Comparison of ENCODE assay signal across 36 cellular contexts in genomic region chr7:69937097-69937496, GRCh38.
"Had no signal": no experiment of that assay in that cellular context is flagged by ENCODE, and none has a peak within 500 bp of the region (broad histone marks: within the 10 kb centered on the region; RNA-seq: fewer than 3 reads in every experiment).

No MANE protein-coding gene starts in this region.

- H3K36me3 ChIP-seq: colonic mucosa, SJCRH30 had no signal

- ATAC-seq: activated CD4-positive, alpha-beta T cell treated with anti-CD3 and anti-CD28 coated beads for 36 hours; activated CD4-positive, CD25-positive, alpha-beta regulatory T cell treated with anti-CD3 and anti-CD28 coated beads, Interleukin-2, amount 50 U/mL, for 24 hours; activated naive CD8-positive, alpha-beta T cell treated with anti-CD3 and anti-CD28 coated beads, Interleukin-2, amount 50 U/mL, for 24 hours; activated T-cell treated with anti-CD3 and anti-CD28 coated beads, Interleukin-2, amount 50 U/mL, for 4 hours; Panc1; WTC11 had no signal

- H3K9me3 ChIP-seq: colonic mucosa, SJCRH30, SK-N-SH had no signal

- H3K4me3 Mint-ChIP-seq: activated CD4-positive, alpha-beta memory T cell treated with anti-CD3 and anti-CD28 coated beads for 36 hours; activated CD4-positive, alpha-beta T cell treated with anti-CD3 and anti-CD28 coated beads for 36 hours; activated CD4-positive, alpha-beta T cell treated with anti-CD3 and anti-CD28 coated beads, Interleukin-2, amount 10 ng/mL, durations not matched to agents 7 days and 5 days; activated naive CD4-positive, alpha-beta T cell treated with anti-CD3 and anti-CD28 coated beads for 36 hours; activated naive CD8-positive, alpha-beta T cell; activated naive CD8-positive, alpha-beta T cell treated with anti-CD3 and anti-CD28 coated beads, Interleukin-2, amount 50 U/mL, for 24 hours; activated T-cell treated with anti-CD3 and anti-CD28 coated beads, Interleukin-2, amount 50 U/mL, for 4 hours; activated T-helper 1 cell treated with anti-CD3 and anti-CD28 coated beads, Interleukin-12 subunit alpha, Interleukin-12 subunit beta, Interleukin-2, Interleukin-4 antibody, amounts not matched to agents 30 ng/mL and 10 ng/mL and 1 ng/mL, durations not matched to agents 14 hours and 24 hours and 36 hours; brain; T-helper 1 cell treated with Interleukin-12 subunit alpha and Interleukin-12 subunit beta and Interleukin-4 antibody, amounts not matched to agents 30 μg/mL and 1 μg/mL, for 36 hours; T-helper 2 cell treated with Interferon-gamma antibody and Interleukin-4, amounts not matched to agents 5 μg/mL and 100 μg/mL, for 36 hours; WTC11 had no signal

- H3K27me3 ChIP-seq: colonic mucosa, SJCRH30 had no signal

- FAIRE-seq: bronchial epithelial cell, TTC549 had no signal

- H3K27me3 Mint-ChIP-seq: activated CD4-positive, alpha-beta memory T cell treated with anti-CD3 and anti-CD28 coated beads for 36 hours; activated CD4-positive, alpha-beta T cell treated with anti-CD3 and anti-CD28 coated beads for 36 hours; activated CD4-positive, alpha-beta T cell treated with anti-CD3 and anti-CD28 coated beads, Interleukin-2, amount 10 ng/mL, durations not matched to agents 7 days and 5 days; activated naive CD8-positive, alpha-beta T cell treated with anti-CD3 and anti-CD28 coated beads, Interleukin-2, amount 50 U/mL, for 24 hours had no signal

- H3K4me3 ChIP-seq: colonic mucosa, SJCRH30 had no signal

- H3K27ac ChIP-seq: colonic mucosa, SJCRH30 had no signal

- H3K27ac Mint-ChIP-seq: activated CD4-positive, alpha-beta memory T cell treated with anti-CD3 and anti-CD28 coated beads for 36 hours; activated CD4-positive, alpha-beta T cell treated with anti-CD3 and anti-CD28 coated beads for 36 hours; activated CD4-positive, alpha-beta T cell treated with anti-CD3 and anti-CD28 coated beads, Interleukin-2, amount 10 ng/mL, durations not matched to agents 7 days and 5 days; activated naive CD4-positive, alpha-beta T cell treated with anti-CD3 and anti-CD28 coated beads for 36 hours; activated naive CD8-positive, alpha-beta T cell; activated naive CD8-positive, alpha-beta T cell treated with anti-CD3 and anti-CD28 coated beads, Interleukin-2, amount 50 U/mL, for 24 hours; activated T-helper 1 cell treated with anti-CD3 and anti-CD28 coated beads, Interleukin-12 subunit alpha, Interleukin-12 subunit beta, Interleukin-2, Interleukin-4 antibody, amounts not matched to agents 30 ng/mL and 10 ng/mL and 1 ng/mL, durations not matched to agents 14 hours and 24 hours and 36 hours; brain; T-helper 1 cell treated with Interleukin-12 subunit alpha and Interleukin-12 subunit beta and Interleukin-4 antibody, amounts not matched to agents 30 μg/mL and 1 μg/mL, for 36 hours; T-helper 2 cell treated with Interferon-gamma antibody and Interleukin-4, amounts not matched to agents 5 μg/mL and 100 μg/mL, for 36 hours; WTC11 had no signal

- H3K9me3 Mint-ChIP-seq: activated CD4-positive, alpha-beta memory T cell treated with anti-CD3 and anti-CD28 coated beads for 36 hours; activated CD4-positive, alpha-beta T cell treated with anti-CD3 and anti-CD28 coated beads, Interleukin-2, amount 10 ng/mL, durations not matched to agents 7 days and 5 days; activated naive CD4-positive, alpha-beta T cell treated with anti-CD3 and anti-CD28 coated beads for 36 hours; activated naive CD8-positive, alpha-beta T cell treated with anti-CD3 and anti-CD28 coated beads, Interleukin-2, amount 50 U/mL, for 24 hours; activated T-cell treated with anti-CD3 and anti-CD28 coated beads, Interleukin-2, amount 50 U/mL, for 4 hours; activated T-helper 1 cell treated with anti-CD3 and anti-CD28 coated beads, Interleukin-12 subunit alpha, Interleukin-12 subunit beta, Interleukin-2, Interleukin-4 antibody, amounts not matched to agents 30 ng/mL and 10 ng/mL and 1 ng/mL, durations not matched to agents 14 hours and 24 hours and 36 hours; brain; T-helper 1 cell treated with Interleukin-12 subunit alpha and Interleukin-12 subunit beta and Interleukin-4 antibody, amounts not matched to agents 30 μg/mL and 1 μg/mL, for 36 hours; T-helper 2 cell treated with Interferon-gamma antibody and Interleukin-4, amounts not matched to agents 5 μg/mL and 100 μg/mL, for 36 hours; WTC11 had no signal

- H3K36me3 Mint-ChIP-seq: activated CD4-positive, alpha-beta memory T cell treated with anti-CD3 and anti-CD28 coated beads for 36 hours; activated naive CD8-positive, alpha-beta T cell; brain; WTC11 had no signal

- DNase-seq: activated CD4-positive, alpha-beta memory T cell treated with anti-CD3 and anti-CD28 coated beads for 36 hours; activated CD4-positive, alpha-beta T cell treated with anti-CD3 and anti-CD28 coated beads for 36 hours; activated CD4-positive, alpha-beta T cell treated with anti-CD3 and anti-CD28 coated beads, Interleukin-2, amount 10 ng/mL, durations not matched to agents 7 days and 5 days; activated CD8-positive, alpha-beta memory T cell treated with anti-CD3 and anti-CD28 coated beads, Interleukin-2, amount 50 U/mL, for 4 hours; activated gamma-delta T cell treated with Interleukin-2 at 50 U/mL for 16 hours; activated naive CD4-positive, alpha-beta T cell treated with anti-CD3 and anti-CD28 coated beads for 36 hours; activated naive CD8-positive, alpha-beta T cell treated with anti-CD3 and anti-CD28 coated beads, Interleukin-2, amount 50 U/mL, for 24 hours; activated T-cell treated with anti-CD3 and anti-CD28 coated beads for 4 hours; activated T-cell treated with anti-CD3 and anti-CD28 coated beads, Interleukin-2, amount 50 U/mL, for 4 hours; anterior cingulate cortex; central memory CD4-positive, alpha-beta T cell; colonic mucosa; Karpas-422; NCI-H1048; NCI-H1105 treated with DMSO at 0.1 percent for 48 hours; NCI-H1436; NCI-H1694; NCI-H1930; NCI-H2081 treated with DMSO at 0.1 percent for 48 hours; NCI-H226; NCI-H446 treated with DMSO at 0.1 percent for 48 hours; NCI-H526; NCI-H774; SHP77; SJCRH30; SK-N-SH had no signal
